19 cellular contexts compared by ENCODE assay signal in genomic region chr22:28998681-28999080, GRCh38.
A peak's percentile ranks its signal among the peaks of the same experiment; 100 is the strongest.
DNase-seq lines count a peak whose midpoint lies in the region; ATAC-seq and TF ChIP-seq lines count a peak whose summit lies in the region.
"Had no signal": no experiment of that assay in that cellular context is flagged by ENCODE, and none has a peak within 500 bp of the region (broad histone marks: within the 10 kb centered on the region; RNA-seq: fewer than 3 reads in every experiment).

No MANE protein-coding gene starts in this region.

- H3K4me1 ChIP-seq in Caco-2 (peaks cover 42% of the 10 kb centered on the region), HUES6 (ENCODE audit: control insufficient read depth, insufficient read depth, low read length) (peaks cover 34% of the 10 kb centered on the region), neural progenitor cell (peaks cover 8% of the 10 kb centered on the region), upper lobe of right lung (no peaks in the 10 kb centered on the region)
- H3K4me1 ChIP-seq: BLaER1 had no signal

- H3K9me3 Mint-ChIP-seq in Caco-2 (ENCODE audit: unreplicated experiment), result no peaks in the 10 kb centered on the region
- no peaks in the 10 kb centered on the region for H3K9me3 Mint-ChIP-seq in glutamatergic neuron (ENCODE audit: unreplicated experiment)
- no peaks in the 10 kb centered on the region for H3K9me3 Mint-ChIP-seq in neural progenitor cell
- H3K9me3 Mint-ChIP-seq: HFFc6 had no signal

- H3K9ac ChIP-seq in HUES6 (ENCODE audit: low read length) (no peak overlapping the region), neural progenitor cell (no peak overlapping the region)
- H3K9ac ChIP-seq: BLaER1 had no signal

- H2AFZ ChIP-seq in neural progenitor cell (replicated peaks), result no peak overlapping the region

- H3K4me2 ChIP-seq in neural progenitor cell, result no peak overlapping the region
- H3K4me2 ChIP-seq: BLaER1 had no signal

- ATAC-seq in upper lobe of right lung, result no peak
- ATAC-seq: CD8-positive, alpha-beta T cell had no signal

- H3K36me3 Mint-ChIP-seq in Caco-2 (ENCODE audit: insufficient read depth, unreplicated experiment) (peaks cover 62% of the 10 kb centered on the region), glutamatergic neuron (ENCODE audit: unreplicated experiment) (no peaks in the 10 kb centered on the region), neural progenitor cell (peaks cover 53% of the 10 kb centered on the region)
- H3K36me3 Mint-ChIP-seq: CD8-positive, alpha-beta T cell had no signal

- TF ChIP-seq CTCF in Caco-2 (IDR thresholded peaks at IDR 0.05; ENCODE audit: insufficient read depth in 1 of 2, low read depth in 1 of 2, low read length in 1 of 2, severe bottlenecking in 1 of 2, unreplicated experiment in 1 of 2) (no peak), glutamatergic neuron (IDR thresholded peaks at IDR 0.05; ENCODE audit: partially characterized antibody, unreplicated experiment) (no peak), neural progenitor cell (IDR thresholded peaks at IDR 0.05) (no peak), upper lobe of right lung (IDR thresholded peaks at IDR 0.05) (no peak)

- H3K27me3 ChIP-seq in Caco-2 (replicated peaks; ENCODE audit: control insufficient read depth, insufficient read depth, low read length) (no peaks in the 10 kb centered on the region), HUES6 (ENCODE audit: control insufficient read depth, insufficient read depth, low read length) (no peaks in the 10 kb centered on the region), neural progenitor cell (no peaks in the 10 kb centered on the region), upper lobe of right lung (no peaks in the 10 kb centered on the region), MG63 (no peaks in the 10 kb centered on the region)
- H3K27me3 ChIP-seq: BLaER1 had no signal

- H3K27ac Mint-ChIP-seq in Caco-2 (ENCODE audit: unreplicated experiment) (peak overlapping the region; percentile 81), glutamatergic neuron (ENCODE audit: unreplicated experiment) (peak overlapping the region; percentile 12), neural progenitor cell (peak overlapping the region; percentile 49)
- H3K27ac Mint-ChIP-seq: CD8-positive, alpha-beta T cell; HFFc6 had no signal

- H3K27me3 Mint-ChIP-seq in Caco-2 (ENCODE audit: insufficient read depth, unreplicated experiment), result no peaks in the 10 kb centered on the region
- H3K27me3 Mint-ChIP-seq in glutamatergic neuron (ENCODE audit: unreplicated experiment), result no peaks in the 10 kb centered on the region
- peaks cover 6% of the 10 kb centered on the region for H3K27me3 Mint-ChIP-seq in neural progenitor cell (ENCODE audit: insufficient read depth, low read depth)

- H3K4me3 ChIP-seq in Caco-2 (ENCODE audit: low read depth, low read length), result no peak overlapping the region
- no peak overlapping the region for H3K4me3 ChIP-seq in HUES6 (ENCODE audit: low read depth, low read length)
- no peak overlapping the region for H3K4me3 ChIP-seq in neural progenitor cell
- H3K4me3 ChIP-seq in upper lobe of right lung, result no peak overlapping the region
- H3K4me3 ChIP-seq in MG63, result no peak overlapping the region
- H3K4me3 ChIP-seq: BLaER1 had no signal

- H3K4me1 Mint-ChIP-seq in Caco-2 (ENCODE audit: low read depth, unreplicated experiment), result peaks cover 24% of the 10 kb centered on the region
- H3K4me1 Mint-ChIP-seq in glutamatergic neuron (ENCODE audit: low read depth, unreplicated experiment), result no peaks in the 10 kb centered on the region
- peaks cover 56% of the 10 kb centered on the region for H3K4me1 Mint-ChIP-seq in neural progenitor cell

- intact Hi-C loops in Caco-2 (cut with micrococcal nuclease; ENCODE audit: unreplicated experiment), result no loop called here
- intact Hi-C loops in upper lobe of right lung (cut with DNase I), result no loop called here

- H3K4me3 Mint-ChIP-seq in Caco-2 (ENCODE audit: unreplicated experiment) (no peak overlapping the region), glutamatergic neuron (ENCODE audit: unreplicated experiment) (no peak overlapping the region), neural progenitor cell (no peak overlapping the region)
- H3K4me3 Mint-ChIP-seq: CD8-positive, alpha-beta T cell; HFFc6 had no signal

- CTCF ChIA-PET in Caco-2 (lab: Charles Lee), result no interaction called here

- H3K36me3 ChIP-seq in Caco-2 (ENCODE audit: control insufficient read depth, insufficient read depth, low read length) (no peaks in the 10 kb centered on the region), HUES6 (ENCODE audit: control insufficient read depth, insufficient read depth, low read length) (no peaks in the 10 kb centered on the region), neural progenitor cell (no peaks in the 10 kb centered on the region), upper lobe of right lung (no peaks in the 10 kb centered on the region), MG63 (no peaks in the 10 kb centered on the region)

- H3K79me2 ChIP-seq in neural progenitor cell (ENCODE audit: low read depth), result peaks cover 8% of the 10 kb centered on the region

- peaks cover 25% of the 10 kb centered on the region for H4K20me1 ChIP-seq in neural progenitor cell (ENCODE audit: low read depth)

- BruUV-seq in Caco-2 (replicated peaks; lab: Mats Ljungman, UMichigan), result no TSS peak

- H3K27ac ChIP-seq in HUES6 (ENCODE audit: low read depth, low read length) (peak overlapping the region; percentile 51; the same call in 1 of the 2 replicates), neural progenitor cell (no peak overlapping the region), upper lobe of right lung (no peak overlapping the region)
- H3K27ac ChIP-seq: BLaER1 had no signal

- POLR2A ChIA-PET in Caco-2 (lab: Charles Lee), result no interaction called here

- no peaks in the 10 kb centered on the region for H3K9me3 ChIP-seq in Caco-2
- no peaks in the 10 kb centered on the region for H3K9me3 ChIP-seq in HUES6 (ENCODE audit: control insufficient read depth, insufficient read depth, low read depth, low read length)
- H3K9me3 ChIP-seq in neural progenitor cell (ENCODE audit: low read depth), result no peaks in the 10 kb centered on the region
- H3K9me3 ChIP-seq in upper lobe of right lung, result no peaks in the 10 kb centered on the region
- no peaks in the 10 kb centered on the region for H3K9me3 ChIP-seq in MG63
- H3K9me3 ChIP-seq: BLaER1 had no signal

- peaks cover 11% of the 10 kb centered on the region for H3F3A ChIP-seq in neural progenitor cell (ENCODE audit: low read depth)

- DNase-seq in Caco-2 (no peak), glutamatergic neuron (no peak), neural progenitor cell (ENCODE audit: low spot score) (no peak), upper lobe of right lung (no peak), mucosa of gallbladder (ENCODE audit: low spot score) (no peak), MG63 (no peak)
- DNase-seq: CD8-positive, alpha-beta T cell; DMS79; HFFc6; KG1; MV-4-11; NCI-H1417; NCI-H187; NCI-H2107; NCI-H510A; NCI-H774; SIG-M5 had no signal

Comparison
In these comparisons a context has a peak if more than half of its experiments do, and no peak if none do; other contexts are left out.
1. H3K27ac Mint-ChIP-seq: peak in every context shown above with its lines; median percentile 81 in Caco-2; 49 in neural progenitor cell; 12 in glutamatergic neuron.